Comparison of ENCODE assay signal across 8 cellular contexts in genomic region chr19:52527134-52527953, GRCh38. TPM values are rescaled to one million over a fixed set of nuclear protein-coding genes. Genes with fewer than 3 reads are reported as not detected.
DNase-seq lines count a peak whose midpoint lies in the region; ATAC-seq and TF ChIP-seq lines count a peak whose summit lies in the region.

Gene ZNF808 (plus strand): TSS chr19:52527668. CDS start chr19:52543285, 15,617 bp downstream.

- intact Hi-C loops in cardiac septum (cut with DNase I) = loop anchor here (1.0 to 5.0 kb wide), 3 partner anchors 8 to 130 kb away; partner anchors contain the start of genes ZNF528 and ZNF701
- intact Hi-C loops in transverse colon (cut with DNase I; ENCODE audit: low total_unique reads) = no loop called here

- H3K9me3 ChIP-seq in adipocyte (ENCODE audit: control insufficient read depth, low read length) (no peaks in the 10 kb centered on the region), transverse colon (peaks cover 5 to 6% of the 10 kb centered on the region in 2 donors)

- peak; percentile 64 for TF ChIP-seq CTCF in GM12865 (IDR thresholded peaks at IDR 0.05; ENCODE audit: insufficient read depth, low read depth, low read length, missing control alignments)
- TF ChIP-seq CTCF in transverse colon (IDR thresholded peaks at IDR 0.05) = peak; percentile 59 to 93 (median 67)

- peak within 1 kb of the TSS; percentile 82 for H3K4me3 ChIP-seq in GM12865 (ENCODE audit: low read depth, low read length)
- peak within 1 kb of the TSS; percentile 99 for H3K4me3 ChIP-seq in adipocyte (ENCODE audit: low read length)
- H3K4me3 ChIP-seq in transverse colon = peak within 1 kb of the TSS; percentile 70 to 89 (median 78)

- H3K4me1 ChIP-seq in adipocyte (ENCODE audit: control insufficient read depth, insufficient read depth, low read length) (peaks cover 6% of the 10 kb centered on the region), transverse colon (peaks cover 8 to 18% (median 12%) of the 10 kb centered on the region in 4 donors)

- in situ Hi-C loops in transverse colon (cut with MboI; ENCODE audit: low pct_ligation_motif_present in 1 of 4, low pct_unique_long_range_greater_than_20kb in 1 of 4, low sequenced_read_pairs in 3 of 4) = no loop called here

- no peak for TF ChIP-seq EP300 in transverse colon (IDR thresholded peaks at IDR 0.05; ENCODE audit: low read depth)

- peak; percentile 96 for DNase-seq in GM12865 (ENCODE audit: low read depth)
- DNase-seq in NCI-H1092 treated with DMSO at 0.1 percent for 48 hours (lab: John Stamatoyannopoulos, UW) = peak; percentile 87
- DNase-seq in SW480 (ENCODE audit: low spot score) = peak; percentile 92
- peak; percentile 95 for DNase-seq in adipocyte (ENCODE audit: low read depth)
- DNase-seq in cardiac septum (ENCODE audit: low spot score) = peak; percentile 98
- DNase-seq in pons (ENCODE audit: low spot score) = peak; percentile 77
- peak; percentile 99 for DNase-seq in transverse colon

- H3K36me3 ChIP-seq in adipocyte (ENCODE audit: control insufficient read depth, insufficient read depth, low read length, severe bottlenecking) = no peaks in the 10 kb centered on the region
- H3K36me3 ChIP-seq in transverse colon = peaks cover 0 to 10% (median 0%) of the 10 kb centered on the region in 4 donors

- TF ChIP-seq POLR2A in transverse colon (IDR thresholded peaks at IDR 0.05) = peak; percentile 82

- no peaks in the 10 kb centered on the region for H3K27me3 ChIP-seq in adipocyte (replicated peaks; ENCODE audit: control insufficient read depth, insufficient read depth, low read length)
- H3K27me3 ChIP-seq in transverse colon = no peaks in the 10 kb centered on the region

- H3K27ac ChIP-seq in transverse colon = peak within 1 kb of the TSS; percentile 91 to 97 (median 93)

- ATAC-seq in HG02623 (IDR thresholded peaks at IDR 0.05; ENCODE audit: unreplicated experiment) = peak; percentile 74

- WGBS in transverse colon (ENCODE audit: low coverage in 1 of 2), 2 donors = 0 to 1% methylated on average over 4 to 53 of the region's 54 CpGs

- H3K9ac ChIP-seq in adipocyte (ENCODE audit: low read length) = peak within 1 kb of the TSS; percentile 97

RNA-seq across cellular contexts. Expression of gene ZNF808, which starts in this region (rescaled TPM):
- total RNA-seq in cardiac septum (30.5 TPM), transverse colon (10 to 100 TPM; 21.5 to 66.6 (median 36.8) TPM)

Comparison
In these comparisons a context has a peak if more than half of its experiments do, and no peak if none do; other contexts are left out.
1. Peak in every context shown above with its lines: DNase-seq, ATAC-seq, H3K4me3 ChIP-seq and H3K27ac ChIP-seq.